8 cellular contexts compared by ENCODE assay signal in the genomic region with DNA sequence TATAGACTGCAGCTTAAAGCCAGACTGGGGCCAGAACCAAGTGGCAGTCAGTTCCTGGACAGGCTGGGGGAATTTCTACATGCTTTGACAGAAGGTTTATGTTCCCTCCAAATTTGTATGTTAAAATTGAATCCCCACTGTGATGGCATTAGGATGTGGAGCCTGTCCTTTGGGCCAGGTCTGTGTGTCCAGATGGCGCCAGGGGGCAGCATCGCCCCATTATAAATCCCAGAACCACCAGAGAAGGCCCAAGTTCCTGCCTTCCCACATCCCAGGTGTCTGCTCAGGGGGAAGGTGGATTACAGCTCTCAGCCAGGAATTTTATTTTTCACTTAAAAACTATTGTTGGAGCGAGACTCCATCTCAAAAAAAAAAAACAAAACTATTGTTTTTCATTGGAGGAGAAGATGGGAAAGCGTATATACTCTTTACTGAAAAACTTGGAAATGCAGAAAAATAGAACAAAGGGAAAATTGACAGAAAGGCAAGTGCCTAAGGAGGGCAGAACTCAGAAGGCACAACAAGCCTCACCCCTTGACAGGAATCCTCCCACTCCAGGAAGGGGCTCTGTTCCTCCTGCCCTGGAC. TPM values are rescaled to one million over a fixed set of nuclear protein-coding genes. Genes with fewer than 3 reads are reported as not detected.
DNase-seq lines count a peak whose midpoint lies in the region; ATAC-seq and TF ChIP-seq lines count a peak whose summit lies in the region.

No MANE protein-coding gene starts in this region.

- POLR2A ChIA-PET in HEK293T (lab: Yijun Ruan, JAX), result no interaction called here
- POLR2A ChIA-PET in activated CD8-positive, alpha-beta T cell treated with anti-CD3 and anti-CD28 coated beads for 36 hours (lab: Charles Lee), result interaction anchor here (0.6 to 1.1 kb wide), 4 partner anchors 33 to 719 kb away, joined by 3 to 4 read pairs (median 4); no protein-coding TSS in a partner anchor

- H3K36me3 ChIP-seq in esophagus squamous epithelium, result no peaks in the 10 kb centered on the region
- no peaks in the 10 kb centered on the region for H3K36me3 ChIP-seq in neural cell (ENCODE audit: insufficient read depth, low read length)

- peaks cover 39% of the 10 kb centered on the region for H3K4me1 Mint-ChIP-seq in activated CD8-positive, alpha-beta T cell treated with anti-CD3 and anti-CD28 coated beads for 36 hours (ENCODE audit: low read depth)

- H2AFZ ChIP-seq in neural cell (ENCODE audit: low read depth, low read length), result peak overlapping the region; percentile 19

- intact Hi-C loops in activated CD8-positive, alpha-beta T cell treated with anti-CD3 and anti-CD28 coated beads for 36 hours (cut with micrococcal nuclease), result loop anchor here (2.0 to 10.0 kb wide), 3 partner anchors 111 to 309 kb away; no protein-coding TSS in a partner anchor
- intact Hi-C loops in esophagus squamous epithelium (cut with DNase I), result no loop called here

- no peak overlapping the region for H3K9ac ChIP-seq in neural cell (ENCODE audit: low read length)

- H3K9me3 ChIP-seq in esophagus squamous epithelium, result no peaks in the 10 kb centered on the region
- no peaks in the 10 kb centered on the region for H3K9me3 ChIP-seq in neural cell (ENCODE audit: low read length)

- CTCF ChIA-PET in HEK293T (lab: Yijun Ruan, JAX), result interaction anchor here (0.7 to 2.2 kb wide), 6 partner anchors 12 to 436 kb away, joined by 3 to 5 read pairs (median 4); no protein-coding TSS in a partner anchor
- CTCF ChIA-PET in activated CD8-positive, alpha-beta T cell treated with anti-CD3 and anti-CD28 coated beads for 36 hours (lab: Charles Lee), result interaction anchor here (0.6 to 3.6 kb wide), 49 partner anchors 8 to 436 kb away, joined by 3 to 20 read pairs (median 4); a partner anchor contains a TSS

- no peaks in the 10 kb centered on the region for H3K9me2 ChIP-seq in neural cell (ENCODE audit: insufficient read depth, low read length)

- DNase-seq in DMS53 (lab: John Stamatoyannopoulos, UW) (peak; percentile 91), HEK293T (ENCODE audit: extremely low spot score) (peak; percentile 61), NCI-H748 treated with DMSO at 0.1 percent for 48 hours (lab: John Stamatoyannopoulos, UW) (peak; percentile 19), esophagus squamous epithelium (lab: John Stamatoyannopoulos, UW) (no peak)
- DNase-seq in activated CD8-positive, alpha-beta T cell treated with anti-CD3 and anti-CD28 coated beads for 36 hours, result peak; percentile 80

- H3K4me3 ChIP-seq in esophagus squamous epithelium, result no peak overlapping the region
- H3K4me3 ChIP-seq in neural cell (ENCODE audit: low read length), result no peak overlapping the region

- H3K27me3 Mint-ChIP-seq in activated CD8-positive, alpha-beta T cell treated with anti-CD3 and anti-CD28 coated beads for 36 hours, result no peaks in the 10 kb centered on the region

- no peaks in the 10 kb centered on the region for H4K20me1 ChIP-seq in neural cell (ENCODE audit: insufficient read depth)

- H3K4me2 ChIP-seq in neural cell (ENCODE audit: low read length), result no peak overlapping the region

- no peaks in the 10 kb centered on the region for H3F3A ChIP-seq in neural cell (ENCODE audit: insufficient read depth, low read length, poor library complexity, severe bottlenecking)

- H3K27ac ChIP-seq in esophagus squamous epithelium, result no peak overlapping the region
- H3K27ac ChIP-seq in neural cell (ENCODE audit: low read length), result no peak overlapping the region

- H3K4me1 ChIP-seq in esophagus squamous epithelium, result no peaks in the 10 kb centered on the region

- TF ChIP-seq POLR2A in esophagus squamous epithelium (IDR thresholded peaks at IDR 0.05), result no peak

- H3K36me3 Mint-ChIP-seq in activated CD8-positive, alpha-beta T cell treated with anti-CD3 and anti-CD28 coated beads for 36 hours (ENCODE audit: low read depth), result no peaks in the 10 kb centered on the region

- H3K4me3 Mint-ChIP-seq in activated CD8-positive, alpha-beta T cell treated with anti-CD3 and anti-CD28 coated beads for 36 hours, result no peak overlapping the region

- H3K9me3 Mint-ChIP-seq in activated CD8-positive, alpha-beta T cell treated with anti-CD3 and anti-CD28 coated beads for 36 hours, result no peaks in the 10 kb centered on the region

- H3K27me3 ChIP-seq in esophagus squamous epithelium (no peaks in the 10 kb centered on the region), neural cell (ENCODE audit: insufficient read depth, low read depth, low read length) (no peaks in the 10 kb centered on the region)

- peak overlapping the region; percentile 40 for H3K27ac Mint-ChIP-seq in activated CD8-positive, alpha-beta T cell treated with anti-CD3 and anti-CD28 coated beads for 36 hours

- TF ChIP-seq EP300 in neural cell (conservative IDR thresholded peaks at IDR 0.05; ENCODE audit: poor library complexity, severe bottlenecking), result no peak

- peak; percentile 63 for ATAC-seq in activated CD8-positive, alpha-beta T cell treated with anti-CD3 and anti-CD28 coated beads for 36 hours
- ATAC-seq in HG03025 (IDR thresholded peaks at IDR 0.05; ENCODE audit: low FRiP score, unreplicated experiment) (no peak), GM19324 (IDR thresholded peaks at IDR 0.05; ENCODE audit: low FRiP score, unreplicated experiment) (no peak)

- TF ChIP-seq CTCF in activated CD8-positive, alpha-beta T cell treated with anti-CD3 and anti-CD28 coated beads for 36 hours (IDR thresholded peaks at IDR 0.05), result no peak
- TF ChIP-seq CTCF in esophagus squamous epithelium (IDR thresholded peaks at IDR 0.05) (peak in 5 of 6 experiments; percentile 20 to 59 (median 40)), neural cell (IDR thresholded peaks at IDR 0.05; ENCODE audit: poor library complexity, severe bottlenecking) (peak; percentile 70)

- no peaks in the 10 kb centered on the region for H3K79me2 ChIP-seq in neural cell (replicated peaks; ENCODE audit: insufficient read depth, low read length)

- WGBS in esophagus squamous epithelium, 2 donors, result 38 to 69% methylated on average over 2 to 4 of the region's 4 CpGs

- peak; percentile 82 for TF ChIP-seq RAD21 in neural cell (conservative IDR thresholded peaks at IDR 0.05)

TF ChIP-seq in HEK293T, 16 proteins besides CTCF, POLR2A, EP300 and RAD21:
- TF ChIP-seq FOXM1 (IDR thresholded peaks at IDR 0.05; ENCODE audit: borderline replicate concordance) (no peak), SUZ12 (IDR thresholded peaks at IDR 0.05) (no peak), FOXK2 (IDR thresholded peaks at IDR 0.05) (no peak), NFRKB (IDR thresholded peaks at IDR 0.05) (no peak), L3MBTL2 (conservative IDR thresholded peaks at IDR 0.05) (no peak), FOXA1 (IDR thresholded peaks at IDR 0.05) (no peak), LEF1 (IDR thresholded peaks at IDR 0.05; ENCODE audit: borderline replicate concordance) (no peak)
- TF ChIP-seq, protein P1, sequence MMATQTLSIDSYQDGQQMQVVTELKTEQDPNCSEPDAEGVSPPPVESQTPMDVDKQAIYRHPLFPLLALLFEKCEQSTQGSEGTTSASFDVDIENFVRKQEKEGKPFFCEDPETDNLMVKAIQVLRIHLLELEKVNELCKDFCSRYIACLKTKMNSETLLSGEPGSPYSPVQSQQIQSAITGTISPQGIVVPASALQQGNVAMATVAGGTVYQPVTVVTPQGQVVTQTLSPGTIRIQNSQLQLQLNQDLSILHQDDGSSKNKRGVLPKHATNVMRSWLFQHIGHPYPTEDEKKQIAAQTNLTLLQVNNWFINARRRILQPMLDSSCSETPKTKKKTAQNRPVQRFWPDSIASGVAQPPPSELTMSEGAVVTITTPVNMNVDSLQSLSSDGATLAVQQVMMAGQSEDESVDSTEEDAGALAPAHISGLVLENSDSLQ (IDR thresholded peaks at IDR 0.05), result no peak

TF ChIP-seq in neural cell, 6 proteins besides CTCF, POLR2A, EP300 and RAD21:
- TF ChIP-seq, protein P2, sequence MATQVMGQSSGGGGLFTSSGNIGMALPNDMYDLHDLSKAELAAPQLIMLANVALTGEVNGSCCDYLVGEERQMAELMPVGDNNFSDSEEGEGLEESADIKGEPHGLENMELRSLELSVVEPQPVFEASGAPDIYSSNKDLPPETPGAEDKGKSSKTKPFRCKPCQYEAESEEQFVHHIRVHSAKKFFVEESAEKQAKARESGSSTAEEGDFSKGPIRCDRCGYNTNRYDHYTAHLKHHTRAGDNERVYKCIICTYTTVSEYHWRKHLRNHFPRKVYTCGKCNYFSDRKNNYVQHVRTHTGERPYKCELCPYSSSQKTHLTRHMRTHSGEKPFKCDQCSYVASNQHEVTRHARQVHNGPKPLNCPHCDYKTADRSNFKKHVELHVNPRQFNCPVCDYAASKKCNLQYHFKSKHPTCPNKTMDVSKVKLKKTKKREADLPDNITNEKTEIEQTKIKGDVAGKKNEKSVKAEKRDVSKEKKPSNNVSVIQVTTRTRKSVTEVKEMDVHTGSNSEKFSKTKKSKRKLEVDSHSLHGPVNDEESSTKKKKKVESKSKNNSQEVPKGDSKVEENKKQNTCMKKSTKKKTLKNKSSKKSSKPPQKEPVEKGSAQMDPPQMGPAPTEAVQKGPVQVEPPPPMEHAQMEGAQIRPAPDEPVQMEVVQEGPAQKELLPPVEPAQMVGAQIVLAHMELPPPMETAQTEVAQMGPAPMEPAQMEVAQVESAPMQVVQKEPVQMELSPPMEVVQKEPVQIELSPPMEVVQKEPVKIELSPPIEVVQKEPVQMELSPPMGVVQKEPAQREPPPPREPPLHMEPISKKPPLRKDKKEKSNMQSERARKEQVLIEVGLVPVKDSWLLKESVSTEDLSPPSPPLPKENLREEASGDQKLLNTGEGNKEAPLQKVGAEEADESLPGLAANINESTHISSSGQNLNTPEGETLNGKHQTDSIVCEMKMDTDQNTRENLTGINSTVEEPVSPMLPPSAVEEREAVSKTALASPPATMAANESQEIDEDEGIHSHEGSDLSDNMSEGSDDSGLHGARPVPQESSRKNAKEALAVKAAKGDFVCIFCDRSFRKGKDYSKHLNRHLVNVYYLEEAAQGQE (IDR thresholded peaks at IDR 0.05; ENCODE audit: borderline replicate concordance), result no peak
- TF ChIP-seq SMC3 (conservative IDR thresholded peaks at IDR 0.05; ENCODE audit: poor library complexity), result peak; percentile 78

RNA-seq across cellular contexts. Expression of a gene that starts 5.0 kb away (rescaled TPM):
- total RNA-seq in activated CD8-positive, alpha-beta T cell treated with anti-CD3 and anti-CD28 coated beads for 36 hours, result under 1 TPM; 0.25 to 0.98 TPM
- not detected for total RNA-seq in esophagus squamous epithelium
- not detected in 2 replicates for polyA plus RNA-seq in neural cell
- polyA minus RNA-seq in neural cell, result not detected in 2 replicates

RNA-seq across cellular contexts. Expression of a gene that starts 8.1 kb away (rescaled TPM):
- total RNA-seq in activated CD8-positive, alpha-beta T cell treated with anti-CD3 and anti-CD28 coated beads for 36 hours, result 10 to 100 TPM; 61.5 to 64.1 TPM
- total RNA-seq in esophagus squamous epithelium, result not detected
- polyA plus RNA-seq in neural cell, result not detected in 2 replicates
- polyA minus RNA-seq in neural cell, result not detected in 2 replicates

RNA-seq across cellular contexts. Expression of a gene that starts 54.0 kb away (rescaled TPM):
- total RNA-seq in activated CD8-positive, alpha-beta T cell treated with anti-CD3 and anti-CD28 coated beads for 36 hours, result 1 to 10 TPM; 3.3 to 4.7 TPM
- total RNA-seq in esophagus squamous epithelium, result 1 to 10 TPM in 3 of 4 donors, under 1 TPM in 1; 0.04 to 3.2 (median 1.1) TPM
- polyA plus RNA-seq in neural cell, result 30.5 and 39.0 TPM in 2 replicates
- 37.5 and 41.6 TPM in 2 replicates for polyA minus RNA-seq in neural cell

Comparison
In these comparisons a context has a peak if more than half of its experiments do, and no peak if none do; other contexts are left out.
1. RNA of a gene that starts 8.1 kb away (total RNA-seq): 61.5 to 64.1 TPM in activated CD8-positive, alpha-beta T cell treated with anti-CD3 and anti-CD28 coated beads for 36 hours; not detected in esophagus squamous epithelium; every median in the first group is over 10 times any median in the second.